7 cellular contexts compared by ENCODE assay signal in genomic region chr5:180291234-180291940, GRCh38. TPM values are rescaled to one million over a fixed set of nuclear protein-coding genes. Genes with fewer than 3 reads are reported as not detected.
A peak's percentile ranks its signal among the peaks of the same experiment; 100 is the strongest.
DNase-seq lines count a peak whose midpoint lies in the region; ATAC-seq and TF ChIP-seq lines count a peak whose summit lies in the region.

No MANE protein-coding gene starts in this region.

- CTCF ChIA-PET in activated CD8-positive, alpha-beta memory T cell treated with anti-CD3 and anti-CD28 coated beads, Interleukin-2, amount 10 ng/mL, durations not matched to agents 7 days and 5 days (lab: Charles Lee), result interaction anchor here (1.2 to 6.8 kb wide), 6 partner anchors 10 to 601 kb away, joined by 3 to 147 read pairs (median 8); partner anchors contain the start of gene RASGEF1C

- H3K27ac Mint-ChIP-seq in activated CD8-positive, alpha-beta memory T cell treated with anti-CD3 and anti-CD28 coated beads, Interleukin-2, amount 10 ng/mL, durations not matched to agents 7 days and 5 days, result peak overlapping the region; percentile 61

- intact Hi-C loops in heart left ventricle (cut with DNase I), result loop anchor here in 6 of 10 donors (5.0 to 10.0 kb wide), 4 partner anchors 36 to 381 kb away; no protein-coding TSS in a partner anchor
- intact Hi-C loops in prostate gland (cut with DNase I), result no loop called here

- H3K27me3 ChIP-seq in heart left ventricle, result no peaks in the 10 kb centered on the region
- H3K27me3 ChIP-seq in prostate gland (replicated peaks; ENCODE audit: insufficient read depth), result no peaks in the 10 kb centered on the region

- TF ChIP-seq POLR2A in heart left ventricle (IDR thresholded peaks at IDR 0.05) (no peak), prostate gland (IDR thresholded peaks at IDR 0.05) (no peak)

- no peaks in the 10 kb centered on the region for H3K9me3 Mint-ChIP-seq in activated CD8-positive, alpha-beta memory T cell treated with anti-CD3 and anti-CD28 coated beads, Interleukin-2, amount 10 ng/mL, durations not matched to agents 7 days and 5 days (ENCODE audit: low read depth)

- TF ChIP-seq CTCF in GM12872 (IDR thresholded peaks at IDR 0.05; ENCODE audit: insufficient read depth, low read depth, low read length) (peak; percentile 28; the same call in 1 of the 3 replicates), heart left ventricle (IDR thresholded peaks at IDR 0.05) (peak in 6 of 12 donors; percentile 13 to 46 (median 20)), prostate gland (IDR thresholded peaks at IDR 0.05) (peak in 1 of 4 experiments; percentile 11)

- peak overlapping the region; percentile 59 to 100 (median 86) for H3K4me3 ChIP-seq in heart left ventricle
- peak overlapping the region; percentile 89 to 98 for H3K4me3 ChIP-seq in prostate gland

- H3K36me3 ChIP-seq in heart left ventricle (peaks cover 0 to 8% (median 0%) of the 10 kb centered on the region in 9 donors), prostate gland (no peaks in the 10 kb centered on the region)

- peak overlapping the region in 9 of 12 donors; percentile 28 to 96 (median 40) for H3K27ac ChIP-seq in heart left ventricle
- peak overlapping the region in 1 of 2 donors; percentile 37 for H3K27ac ChIP-seq in prostate gland

- peaks cover 23% of the 10 kb centered on the region for H3K4me1 Mint-ChIP-seq in activated CD8-positive, alpha-beta memory T cell treated with anti-CD3 and anti-CD28 coated beads, Interleukin-2, amount 10 ng/mL, durations not matched to agents 7 days and 5 days

- no peaks in the 10 kb centered on the region for H3K27me3 Mint-ChIP-seq in activated CD8-positive, alpha-beta memory T cell treated with anti-CD3 and anti-CD28 coated beads, Interleukin-2, amount 10 ng/mL, durations not matched to agents 7 days and 5 days

- H3K9me3 ChIP-seq in heart left ventricle (no peaks in the 10 kb centered on the region), prostate gland (no peaks in the 10 kb centered on the region)

- peak; percentile 51 for DNase-seq in activated CD8-positive, alpha-beta memory T cell treated with anti-CD3 and anti-CD28 coated beads, Interleukin-2, amount 10 ng/mL, durations not matched to agents 7 days and 5 days
- DNase-seq in heart left ventricle (no peak), prostate gland (ENCODE audit: low spot score) (no peak), NCI-H2029 treated with DMSO at 0.1 percent for 48 hours (lab: John Stamatoyannopoulos, UW) (no peak)

- ATAC-seq in GM21381 (IDR thresholded peaks at IDR 0.05; ENCODE audit: unreplicated experiment) (peak; percentile 32), HG03565 (IDR thresholded peaks at IDR 0.05; ENCODE audit: unreplicated experiment) (peak; percentile 26), heart left ventricle (peak in 2 of 4 donors; percentile 2 to 4)
- ATAC-seq in activated CD8-positive, alpha-beta memory T cell treated with anti-CD3 and anti-CD28 coated beads, Interleukin-2, amount 10 ng/mL, durations not matched to agents 7 days and 5 days, result peak; percentile 31

- WGBS in heart left ventricle, 4 donors, result 1 to 10% (median 2%) methylated on average over 2 to 68 of the region's 68 CpGs
- WGBS in prostate gland, result under 1% methylated on average over 25 of the region's 68 CpGs

- H3K4me3 Mint-ChIP-seq in activated CD8-positive, alpha-beta memory T cell treated with anti-CD3 and anti-CD28 coated beads, Interleukin-2, amount 10 ng/mL, durations not matched to agents 7 days and 5 days, result peak overlapping the region; percentile 93

- H3K36me3 Mint-ChIP-seq in activated CD8-positive, alpha-beta memory T cell treated with anti-CD3 and anti-CD28 coated beads, Interleukin-2, amount 10 ng/mL, durations not matched to agents 7 days and 5 days, result peaks cover 16% of the 10 kb centered on the region

- H3K4me1 ChIP-seq in heart left ventricle, result peaks cover 0 to 33% (median 20%) of the 10 kb centered on the region in 12 donors
- H3K4me1 ChIP-seq in prostate gland (replicated peaks), result peaks cover 4% of the 10 kb centered on the region

RNA-seq across cellular contexts. Expression of gene MAPK9, which starts 0.5 kb away (rescaled TPM):
- 10 to 100 TPM; 40.9 to 44.4 TPM for total RNA-seq in activated CD8-positive, alpha-beta memory T cell treated with anti-CD3 and anti-CD28 coated beads, Interleukin-2, amount 10 ng/mL, durations not matched to agents 7 days and 5 days
- total RNA-seq in heart left ventricle (10 to 100 TPM; 26.0 to 51.3 (median 41.4) TPM), prostate gland (10 to 100 TPM; 28.8 to 38.5 TPM)
- 10 to 100 TPM; 15.2 to 22.4 TPM for polyA plus RNA-seq in heart left ventricle
